Comparison of ENCODE assay signal across 9 cellular contexts in the genomic region with DNA sequence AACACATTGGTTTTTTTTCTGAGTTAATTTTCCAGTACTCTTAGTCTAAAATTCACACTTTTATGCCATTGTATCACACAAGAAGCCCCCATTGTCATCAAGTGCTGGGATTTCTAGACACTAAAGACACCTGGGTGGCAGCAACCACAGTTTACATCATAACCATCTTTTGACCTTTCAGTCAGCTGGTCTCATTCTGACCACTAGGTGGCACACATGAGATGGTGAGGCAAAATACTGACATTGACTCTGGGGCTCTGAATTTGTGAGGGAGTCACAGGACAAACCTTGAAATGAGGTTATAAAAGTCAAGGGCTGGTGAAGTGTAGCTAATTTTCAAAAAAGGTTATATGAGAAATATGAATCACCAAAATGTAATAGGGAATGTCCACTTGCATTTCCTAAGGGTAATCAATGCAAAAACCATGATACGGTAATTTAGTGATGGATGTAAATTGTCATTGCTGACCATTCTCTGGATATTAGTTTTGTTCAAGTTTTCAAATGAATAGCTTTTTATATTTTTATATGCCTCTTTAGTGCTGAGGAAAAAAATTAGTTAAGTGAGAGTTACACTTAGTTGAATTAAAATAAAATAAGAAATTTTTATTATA.
DNase-seq lines count a peak whose midpoint lies in the region; ATAC-seq and TF ChIP-seq lines count a peak whose summit lies in the region.
"Had no signal": no experiment of that assay in that cellular context is flagged by ENCODE, and none has a peak within 500 bp of the region (broad histone marks: within the 10 kb centered on the region; RNA-seq: fewer than 3 reads in every experiment).

No MANE protein-coding gene starts in this region.

- peak; percentile 51 to 76 (median 72) for TF ChIP-seq CTCF in Peyer's patch (IDR thresholded peaks at IDR 0.05)

- TF ChIP-seq POLR2A in Peyer's patch (IDR thresholded peaks at IDR 0.05): no peak

- peak; percentile 21 for DNase-seq in Daoy (ENCODE audit: low read depth)
- peak; percentile 25 for DNase-seq in HS-5 (ENCODE audit: low read depth)
- DNase-seq in Peyer's patch: peak in 2 of 3 donors; percentile 59 to 75
- DNase-seq in activated T-helper 9 cell treated with anti-CD3 and anti-CD28 coated beads, Interleukin-2, amount 50 U/mL, for 16 hours (ENCODE audit: low read depth): peak; percentile 12
- peak in 36 of 42 donors; percentile 14 to 86 (median 55) for DNase-seq in head of caudate nucleus
- DNase-seq in skeletal muscle cell (ENCODE audit: low read depth): peak; percentile 3
- DNase-seq in occipital lobe (lab: John Stamatoyannopoulos, UW): no peak

- ATAC-seq in GM21360 (IDR thresholded peaks at IDR 0.05; ENCODE audit: unreplicated experiment): peak; percentile 92

- intact Hi-C loops in head of caudate nucleus (cut with DNase I): no loop called here

- H3K4me3 ChIP-seq in Peyer's patch (no peak overlapping the region), skeletal muscle cell (ENCODE audit: low read depth, low read length) (no peak overlapping the region)

- no peaks in the 10 kb centered on the region for H3K36me3 ChIP-seq in Peyer's patch

- H3K27me3 ChIP-seq in Peyer's patch: no peaks in the 10 kb centered on the region

- H3K4me1 ChIP-seq in Peyer's patch: no peaks in the 10 kb centered on the region

- no peaks in the 10 kb centered on the region for H3K9me3 ChIP-seq in Peyer's patch

- no peak overlapping the region for H3K27ac ChIP-seq in Peyer's patch
- H3K27ac ChIP-seq: epithelial cell of prostate had no signal
